In the genomic region with DNA sequence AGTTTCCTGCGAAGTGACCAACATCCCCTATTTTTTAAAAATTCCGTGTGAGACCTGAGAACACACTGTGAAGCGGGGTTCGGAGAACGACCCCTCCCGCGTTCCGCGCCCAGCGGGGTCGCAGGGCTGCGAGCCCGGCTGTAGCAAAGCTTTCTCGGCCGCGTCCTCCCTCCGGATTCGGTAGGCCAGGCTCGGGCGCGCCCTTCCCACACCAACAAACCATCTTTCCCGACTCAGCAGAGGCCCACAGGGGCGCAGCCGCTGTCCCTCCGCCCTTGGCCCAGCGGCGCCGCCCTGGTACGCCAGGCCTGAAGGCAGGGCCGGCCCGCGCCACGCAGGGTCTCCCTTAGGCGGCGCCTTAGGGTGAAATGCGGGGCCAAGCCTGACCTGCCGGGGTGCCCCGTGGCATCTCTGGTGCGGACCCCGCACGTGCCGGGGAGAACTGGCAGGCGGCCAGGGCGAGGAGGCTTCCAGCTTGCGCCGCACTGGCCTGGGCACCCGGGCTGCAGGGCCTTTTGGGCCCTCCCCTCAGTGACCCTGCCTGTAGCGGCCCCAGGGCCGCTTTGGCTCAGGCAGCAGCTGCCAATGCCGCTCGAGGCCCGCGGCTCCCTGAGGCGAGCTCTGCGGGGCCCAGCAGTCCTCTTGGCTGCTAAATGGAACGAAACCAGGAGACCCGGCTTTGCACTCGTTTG, we compare ENCODE assay signal across 8 cellular contexts. TPM values are rescaled to one million over a fixed set of nuclear protein-coding genes. Genes with fewer than 3 reads are reported as not detected.
A peak's percentile ranks its signal among the peaks of the same experiment; 100 is the strongest.
DNase-seq lines count a peak whose midpoint lies in the region; ATAC-seq and TF ChIP-seq lines count a peak whose summit lies in the region.

No MANE protein-coding gene starts in this region.

- no peak for ATAC-seq in GM18870 (IDR thresholded peaks at IDR 0.05; ENCODE audit: unreplicated experiment)

- peaks cover 72% of the 10 kb centered on the region for H3K27me3 Mint-ChIP-seq in activated naive CD4-positive, alpha-beta T cell treated with anti-CD3 and anti-CD28 coated beads for 36 hours (ENCODE audit: low read depth)
- H3K27me3 Mint-ChIP-seq in brain (peaks cover 85% of the 10 kb centered on the region), mesothelial cell of epicardium (ENCODE audit: low read depth) (peaks cover 95% of the 10 kb centered on the region), type B pancreatic cell (peaks cover 94% of the 10 kb centered on the region)

- no peak overlapping the region for H3K27ac Mint-ChIP-seq in activated naive CD4-positive, alpha-beta T cell treated with anti-CD3 and anti-CD28 coated beads for 36 hours
- peak overlapping the region in 2 of 5 experiments; percentile 94 to 96 for H3K27ac Mint-ChIP-seq in brain
- no peak overlapping the region for H3K27ac Mint-ChIP-seq in mesothelial cell of epicardium
- peak overlapping the region; percentile 87 for H3K27ac Mint-ChIP-seq in type B pancreatic cell

- H3K4me3 Mint-ChIP-seq in activated naive CD4-positive, alpha-beta T cell treated with anti-CD3 and anti-CD28 coated beads for 36 hours = peak overlapping the region; percentile 63
- peak overlapping the region in 4 of 5 experiments; percentile 59 to 90 (median 86) for H3K4me3 Mint-ChIP-seq in brain
- H3K4me3 Mint-ChIP-seq in mesothelial cell of epicardium = peak overlapping the region; percentile 41
- H3K4me3 Mint-ChIP-seq in type B pancreatic cell = peak overlapping the region; percentile 83

- CTCF ChIA-PET in activated naive CD4-positive, alpha-beta T cell treated with anti-CD3 and anti-CD28 coated beads for 36 hours (lab: Charles Lee) = interaction anchor here (0.5 kb wide), 1 partner anchor 296 kb away, joined by 4 read pairs; no protein-coding TSS in a partner anchor

- H3K4me1 Mint-ChIP-seq in activated naive CD4-positive, alpha-beta T cell treated with anti-CD3 and anti-CD28 coated beads for 36 hours (ENCODE audit: low read depth) = peaks cover 52% of the 10 kb centered on the region
- H3K4me1 Mint-ChIP-seq in brain (peaks cover 50% of the 10 kb centered on the region), mesothelial cell of epicardium (peaks cover 38% of the 10 kb centered on the region), type B pancreatic cell (ENCODE audit: unreplicated experiment) (peaks cover 24% of the 10 kb centered on the region)

- H3K36me3 Mint-ChIP-seq in activated naive CD4-positive, alpha-beta T cell treated with anti-CD3 and anti-CD28 coated beads for 36 hours (ENCODE audit: low read depth) = no peaks in the 10 kb centered on the region
- H3K36me3 Mint-ChIP-seq in brain (peaks cover 38% of the 10 kb centered on the region), mesothelial cell of epicardium (no peaks in the 10 kb centered on the region), type B pancreatic cell (peaks cover 25% of the 10 kb centered on the region)

- peak; percentile 7 for DNase-seq in activated naive CD4-positive, alpha-beta T cell treated with anti-CD3 and anti-CD28 coated beads for 36 hours
- no peak for DNase-seq in activated naive CD4-positive, alpha-beta T cell (lab: John Stamatoyannopoulos, UW)
- DNase-seq in mesothelial cell of epicardium (ENCODE audit: low spot score in 2 of 2, unreplicated experiment in 2 of 2) = peak in 1 of 2 experiments; percentile 58
- DNase-seq in type B pancreatic cell (ENCODE audit: extremely low spot score, unreplicated experiment) = peak; percentile 74
- DNase-seq in NCI-H226 = no peak
- no peak for DNase-seq in OCI-M2 (lab: John Stamatoyannopoulos, UW; ENCODE audit: unreplicated experiment)

- intact Hi-C loops in activated naive CD4-positive, alpha-beta T cell treated with anti-CD3 and anti-CD28 coated beads for 36 hours (cut with micrococcal nuclease) = loop anchor here (1.0 to 10.0 kb wide), 3 partner anchors 9 to 754 kb away; partner anchors contain the start of gene OTX1

- TF ChIP-seq CTCF in brain (conservative IDR thresholded peaks at IDR 0.05) = no peak
- TF ChIP-seq CTCF in mesothelial cell of epicardium (IDR thresholded peaks at IDR 0.05; ENCODE audit: unreplicated experiment) = no peak
- no peak for TF ChIP-seq CTCF in type B pancreatic cell (conservative IDR thresholded peaks at IDR 0.05)

- H3K9me3 Mint-ChIP-seq in activated naive CD4-positive, alpha-beta T cell treated with anti-CD3 and anti-CD28 coated beads for 36 hours = no peaks in the 10 kb centered on the region
- H3K9me3 Mint-ChIP-seq in brain (peaks cover 0 to 32% (median 8%) of the 10 kb centered on the region in 5 experiments), mesothelial cell of epicardium (no peaks in the 10 kb centered on the region), type B pancreatic cell (no peaks in the 10 kb centered on the region)

RNA-seq across cellular contexts. Expression of gene OTX1, which starts 8.3 kb away (rescaled TPM):
- not detected for total RNA-seq in activated naive CD4-positive, alpha-beta T cell treated with anti-CD3 and anti-CD28 coated beads for 36 hours
- polyA plus RNA-seq in brain (ENCODE audit: insufficient read depth, low read depth, low replicate concordance) = 1.0 TPM
- 0.71 to 1.1 TPM (median 0.87 TPM) in 3 replicates for total RNA-seq in mesothelial cell of epicardium
- 10.4 and 31.9 TPM in 2 replicates for total RNA-seq in type B pancreatic cell (ENCODE audit: low replicate concordance)

Comparison
In these comparisons a context has a peak if more than half of its experiments do, and no peak if none do; other contexts are left out.
1. DNase-seq: peak in activated naive CD4-positive, alpha-beta T cell treated with anti-CD3 and anti-CD28 coated beads for 36 hours (single experiment) and type B pancreatic cell (single experiment); none in activated naive CD4-positive, alpha-beta T cell (0 of 4), NCI-H226 (single experiment) and OCI-M2 (single experiment).
2. Peak in every context shown above with its lines, with median percentiles within 50 percentile points of each other: H3K4me3 Mint-ChIP-seq.